8 cellular contexts compared by ENCODE assay signal in genomic region chrX:120244395-120244734, GRCh38.
DNase-seq lines count a peak whose midpoint lies in the region; ATAC-seq and TF ChIP-seq lines count a peak whose summit lies in the region.

No MANE protein-coding gene starts in this region.

- no peaks in the 10 kb centered on the region for H3K9me3 ChIP-seq in muscle layer of colon (ENCODE audit: low read length)

- TF ChIP-seq CTCF in cardiac fibroblast (IDR thresholded peaks at IDR 0.05; ENCODE audit: low read depth, low read length) = no peak

- H3K4me1 ChIP-seq in muscle layer of colon (ENCODE audit: insufficient read depth, low read length) = peaks cover 5% of the 10 kb centered on the region

- DNase-seq in cardiac fibroblast (ENCODE audit: low read depth in 2 of 2) = no peak
- DNase-seq in globus pallidus (ENCODE audit: low spot score) = no peak
- no peak for DNase-seq in NCI-H2171 (lab: John Stamatoyannopoulos, UW)
- DNase-seq in NCI-H526 (lab: John Stamatoyannopoulos, UW) = no peak
- DNase-seq in dedifferentiated amniotic fluid mesenchymal stem cell (ENCODE audit: extremely low spot score) = no peak

- peak; percentile 19 for ATAC-seq in GM18867 (IDR thresholded peaks at IDR 0.05; ENCODE audit: unreplicated experiment)
- ATAC-seq in HG03432 (IDR thresholded peaks at IDR 0.05; ENCODE audit: unreplicated experiment) = peak; percentile 30

- H3K27me3 ChIP-seq in muscle layer of colon (ENCODE audit: control insufficient read depth in 1 of 2, insufficient read depth in 2 of 2, low read length in 2 of 2) = no peaks in the 10 kb centered on the region

- H3K9ac ChIP-seq in muscle layer of colon (ENCODE audit: low read length) = peak overlapping the region; percentile 71

- no peaks in the 10 kb centered on the region for H3K36me3 ChIP-seq in muscle layer of colon (ENCODE audit: insufficient read depth, low read length)

- peak overlapping the region; percentile 80 for H3K27ac ChIP-seq in muscle layer of colon (ENCODE audit: low read depth, low read length)

- H3K4me3 ChIP-seq in cardiac fibroblast (replicated peaks in 1 of 2; ENCODE audit: low read depth in 2 of 2, low read length in 2 of 2) = peak overlapping the region; percentile 68 to 74
- H3K4me3 ChIP-seq in muscle layer of colon (ENCODE audit: low read depth in 1 of 2, low read length in 2 of 2) = peak overlapping the region; percentile 52 to 55
